ENCODE assay signal across 16 cellular contexts in the genomic region with DNA sequence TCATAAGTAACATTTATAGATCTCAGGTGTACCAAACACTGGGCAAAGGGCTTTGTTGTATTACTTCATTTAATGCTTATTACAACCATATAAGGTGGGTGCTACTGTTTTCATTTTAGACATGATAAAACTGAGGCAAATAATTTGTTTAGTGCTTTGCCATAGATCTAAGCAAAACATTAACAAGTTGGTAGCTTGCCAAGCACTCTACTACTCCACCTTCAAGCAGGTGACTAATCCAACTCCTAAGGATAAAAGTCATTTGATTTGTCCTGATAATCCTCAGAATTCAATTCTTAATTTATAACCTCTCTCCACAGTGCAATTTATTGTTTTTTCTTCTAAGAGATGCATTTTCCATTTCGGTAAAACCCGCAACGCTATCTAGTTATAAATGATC.
"Had no signal": no experiment of that assay in that cellular context is flagged by ENCODE, and none has a peak within 500 bp of the region (broad histone marks: within the 10 kb centered on the region; RNA-seq: fewer than 3 reads in every experiment).

No MANE protein-coding gene starts in this region.

- H3K4me1 ChIP-seq: colonic mucosa, parathyroid adenoma, testis, upper lobe of right lung had no signal

- H3K27me3 ChIP-seq: colonic mucosa, hepatocyte, testis, upper lobe of right lung had no signal

- H3K4me1 Mint-ChIP-seq: mesothelial cell of epicardium; neural crest cell; stimulated activated naive CD8-positive, alpha-beta T cell treated with anti-CD3 and anti-CD28 coated beads, Interleukin-15, amount 100 ng/mL, for 72 hours had no signal

- H3K9me3 ChIP-seq: colonic mucosa, testis, upper lobe of right lung had no signal

- H3K27me3 Mint-ChIP-seq: activated CD8-positive, alpha-beta T cell treated with anti-CD3 and anti-CD28 coated beads for 36 hours; stimulated activated naive CD8-positive, alpha-beta T cell treated with anti-CD3 and anti-CD28 coated beads, Interleukin-15, amount 100 ng/mL, for 72 hours had no signal

- H3K4me3 Mint-ChIP-seq: activated CD8-positive, alpha-beta T cell treated with anti-CD3 and anti-CD28 coated beads for 36 hours; mesothelial cell of epicardium; neural crest cell; stimulated activated naive CD8-positive, alpha-beta T cell treated with anti-CD3 and anti-CD28 coated beads, Interleukin-15, amount 100 ng/mL, for 72 hours had no signal

- H3K79me2 ChIP-seq: hepatocyte, parathyroid adenoma had no signal

- DNase-seq: activated CD8-positive, alpha-beta memory T cell treated with anti-CD3 and anti-CD28 coated beads, Interleukin-2, amount 50 U/mL, for 48 hours; activated CD8-positive, alpha-beta T cell treated with anti-CD3 and anti-CD28 coated beads for 36 hours; activated naive CD4-positive, alpha-beta T cell treated with Interleukin-2 at 50 U/mL for 16 hours; colonic mucosa; kidney; retina; stimulated activated CD4-positive, alpha-beta T cell treated with anti-CD3 and anti-CD28 coated beads, Interleukin-4, amount 100 ng/mL, for 4 hours; stimulated activated naive CD8-positive, alpha-beta T cell treated with anti-CD3 and anti-CD28 coated beads, Interleukin-15, amount 100 ng/mL, for 72 hours; T1000; testis; upper lobe of right lung had no signal

- H3K36me3 ChIP-seq: colonic mucosa, upper lobe of right lung had no signal

- H3K9me3 Mint-ChIP-seq: mesothelial cell of epicardium; neural crest cell; stimulated activated naive CD8-positive, alpha-beta T cell treated with anti-CD3 and anti-CD28 coated beads, Interleukin-15, amount 100 ng/mL, for 72 hours had no signal

- H3K4me3 ChIP-seq: colonic mucosa, hepatocyte, testis, upper lobe of right lung had no signal

- H3K9ac ChIP-seq: parathyroid adenoma had no signal

- H3K27ac Mint-ChIP-seq: activated CD8-positive, alpha-beta T cell treated with anti-CD3 and anti-CD28 coated beads for 36 hours; mesothelial cell of epicardium; stimulated activated naive CD8-positive, alpha-beta T cell treated with anti-CD3 and anti-CD28 coated beads, Interleukin-15, amount 100 ng/mL, for 72 hours had no signal

- H3K4me2 ChIP-seq: hepatocyte had no signal

- H3K36me3 Mint-ChIP-seq: mesothelial cell of epicardium had no signal

- H3K27ac ChIP-seq: colonic mucosa, hepatocyte, parathyroid adenoma, testis, upper lobe of right lung, VCaP had no signal
